ENCODE assay signal across 9 cellular contexts in genomic region chr2:120287183-120288015, GRCh38. TPM values are rescaled to one million over a fixed set of nuclear protein-coding genes. Genes with fewer than 3 reads are reported as not detected.
DNase-seq lines count a peak whose midpoint lies in the region; ATAC-seq and TF ChIP-seq lines count a peak whose summit lies in the region.
"Had no signal": no experiment of that assay in that cellular context is flagged by ENCODE, and none has a peak within 500 bp of the region (broad histone marks: within the 10 kb centered on the region; RNA-seq: fewer than 3 reads in every experiment).

No MANE protein-coding gene starts in this region.

- in situ Hi-C loops in KBM-7 (cut with MboI; ENCODE audit: low pct_unique_long_range_greater_than_20kb, low sequenced_read_pairs): no loop called here

- CTCF ChIA-PET in A673 (lab: Charles Lee): no interaction called here

- H3K36me3 ChIP-seq in A673 (ENCODE audit: insufficient read depth, low read length, poor library complexity, severe bottlenecking): peaks cover 5% of the 10 kb centered on the region

- H3K4me1 ChIP-seq in A673 (ENCODE audit: insufficient read depth, low read length, poor library complexity, severe bottlenecking): no peaks in the 10 kb centered on the region
- H3K4me1 ChIP-seq: right lobe of liver had no signal

- H3K9me3 Mint-ChIP-seq in progenitor cell of endocrine pancreas (ENCODE audit: low read depth): no peaks in the 10 kb centered on the region

- intact Hi-C loops in A673 (cut with micrococcal nuclease; ENCODE audit: unreplicated experiment): no loop called here

- TF ChIP-seq CTCF in progenitor cell of endocrine pancreas (IDR thresholded peaks at IDR 0.05; ENCODE audit: unreplicated experiment) (no peak), A673 (conservative IDR thresholded peaks at IDR 0.05; ENCODE audit: low read depth, low read length) (no peak)

- peak overlapping the region; percentile 54 for H3K27ac Mint-ChIP-seq in progenitor cell of endocrine pancreas

- H3K27ac ChIP-seq in A673 (ENCODE audit: low read depth, low read length, poor library complexity, severe bottlenecking): no peak overlapping the region
- H3K27ac ChIP-seq: right lobe of liver had no signal

- H3K9me3 ChIP-seq in A673 (ENCODE audit: low read depth, low read length, poor library complexity, severe bottlenecking): no peaks in the 10 kb centered on the region
- H3K9me3 ChIP-seq: right lobe of liver had no signal

- DNase-seq in KBM-7 (peak; percentile 57), brain pericyte (ENCODE audit: low read depth, low spot score) (peak; percentile 5), progenitor cell of endocrine pancreas (ENCODE audit: low spot score, unreplicated experiment) (no peak), hypothalamus (lab: John Stamatoyannopoulos, UW) (no peak), SK-N-DZ (ENCODE audit: low spot score) (no peak), A673 (ENCODE audit: low spot score) (no peak)
- DNase-seq: right lobe of liver had no signal

- BruUV-seq in A673 (replicated peaks; lab: Mats Ljungman, UMichigan): no TSS peak

- peak; percentile 99 for ATAC-seq in GM18498 (IDR thresholded peaks at IDR 0.05; ENCODE audit: unreplicated experiment)
- peak; percentile 98 for ATAC-seq in GM21786 (IDR thresholded peaks at IDR 0.05; ENCODE audit: unreplicated experiment)

- H3K36me3 Mint-ChIP-seq in progenitor cell of endocrine pancreas (ENCODE audit: insufficient read depth): peaks cover 16% of the 10 kb centered on the region

- no peaks in the 10 kb centered on the region for H3K27me3 Mint-ChIP-seq in progenitor cell of endocrine pancreas

- no peaks in the 10 kb centered on the region for H3K27me3 ChIP-seq in A673 (replicated peaks; ENCODE audit: insufficient read depth, low read depth, low read length, poor library complexity)
- H3K27me3 ChIP-seq: right lobe of liver had no signal

- POLR2A ChIA-PET in A673 (lab: Charles Lee; ENCODE audit: low non-redundant PET): no interaction called here

- no peak overlapping the region for H3K4me3 Mint-ChIP-seq in progenitor cell of endocrine pancreas (ENCODE audit: low read depth)

- H3K4me1 Mint-ChIP-seq in progenitor cell of endocrine pancreas (ENCODE audit: low read depth): peaks cover 13% of the 10 kb centered on the region

- H3K4me3 ChIP-seq in A673 (ENCODE audit: low read depth, low read length, poor library complexity, severe bottlenecking): no peak overlapping the region
- H3K4me3 ChIP-seq: right lobe of liver had no signal

RNA-seq across cellular contexts. Expression of gene RALB, which starts 34.7 kb away (rescaled TPM):
- total RNA-seq in progenitor cell of endocrine pancreas: 26.6 and 30.5 TPM in 2 replicates
- polyA plus RNA-seq in SK-N-DZ (2014; cell fraction: cytosol; rRNA removed): 11.0 and 14.1 TPM in 2 replicates
- 4.6 and 6.6 TPM in 2 replicates for polyA plus RNA-seq in SK-N-DZ (2014; cell fraction: nucleus; rRNA removed)
- total RNA-seq in A673 (2021): 47.0 and 52.1 TPM in 2 replicates

RNA-seq across cellular contexts. Expression of gene INHBB, which starts 58.5 kb away (rescaled TPM):
- total RNA-seq in progenitor cell of endocrine pancreas (0.16 TPM in 1 of 2 replicates, not detected in the other), A673 (2021) (0.09 TPM in 2 replicates)
- polyA plus RNA-seq in SK-N-DZ (2014; cell fraction: cytosol; rRNA removed): not detected in 2 replicates
- polyA plus RNA-seq in SK-N-DZ (2014; cell fraction: nucleus; rRNA removed): not detected in 2 replicates

Comparison
In these comparisons a context has a peak if more than half of its experiments do, and no peak if none do; other contexts are left out.
1. DNase-seq: peak in KBM-7 (single experiment) and brain pericyte (single experiment); none in progenitor cell of endocrine pancreas (single experiment), hypothalamus (0 of 51), SK-N-DZ (single experiment) and A673 (single experiment).